Comparison of ENCODE assay signal across 1 cellular context in genomic region chr9:135506327-135507103, GRCh38.
TF ChIP-seq lines count a peak whose summit lies in the region.

No MANE protein-coding gene starts in this region.

TF ChIP-seq in HepG2, 621 proteins besides CTCF, POLR2A, EP300 and RAD21 (continued from another document and continues in another):
- TF ChIP-seq CERS6 (CRISPR knock-in tag; IDR thresholded peaks at IDR 0.05): no peak
- 0 out of 2 replicates have a peak, but pooled peaks have one; percentile 72 for TF ChIP-seq ZSCAN29 (CRISPR knock-in tag; conservative IDR thresholded peaks at IDR 0.05)
- no peak for TF ChIP-seq ZNF256 (CRISPR knock-in tag; conservative IDR thresholded peaks at IDR 0.05)
- TF ChIP-seq ZMYM4 (CRISPR knock-in tag; IDR thresholded peaks at IDR 0.05): no peak
- no peak for TF ChIP-seq CREM (IDR thresholded peaks at IDR 0.05)
- TF ChIP-seq CREM (CRISPR knock-in tag; IDR thresholded peaks at IDR 0.05): no peak
- no peak for TF ChIP-seq ZNF430 (CRISPR knock-in tag; IDR thresholded peaks at IDR 0.05)
- no peak for TF ChIP-seq SRSF1 (optimal IDR thresholded peaks at IDR 0.05; ENCODE audit: low read depth, low read length)
- no peak for TF ChIP-seq ZFP36 (IDR thresholded peaks at IDR 0.05; ENCODE audit: borderline replicate concordance, low read depth, low read length, partially characterized antibody)
- TF ChIP-seq TARDBP (CRISPR knock-in tag; IDR thresholded peaks at IDR 0.05): no peak
- TF ChIP-seq, protein P1, sequence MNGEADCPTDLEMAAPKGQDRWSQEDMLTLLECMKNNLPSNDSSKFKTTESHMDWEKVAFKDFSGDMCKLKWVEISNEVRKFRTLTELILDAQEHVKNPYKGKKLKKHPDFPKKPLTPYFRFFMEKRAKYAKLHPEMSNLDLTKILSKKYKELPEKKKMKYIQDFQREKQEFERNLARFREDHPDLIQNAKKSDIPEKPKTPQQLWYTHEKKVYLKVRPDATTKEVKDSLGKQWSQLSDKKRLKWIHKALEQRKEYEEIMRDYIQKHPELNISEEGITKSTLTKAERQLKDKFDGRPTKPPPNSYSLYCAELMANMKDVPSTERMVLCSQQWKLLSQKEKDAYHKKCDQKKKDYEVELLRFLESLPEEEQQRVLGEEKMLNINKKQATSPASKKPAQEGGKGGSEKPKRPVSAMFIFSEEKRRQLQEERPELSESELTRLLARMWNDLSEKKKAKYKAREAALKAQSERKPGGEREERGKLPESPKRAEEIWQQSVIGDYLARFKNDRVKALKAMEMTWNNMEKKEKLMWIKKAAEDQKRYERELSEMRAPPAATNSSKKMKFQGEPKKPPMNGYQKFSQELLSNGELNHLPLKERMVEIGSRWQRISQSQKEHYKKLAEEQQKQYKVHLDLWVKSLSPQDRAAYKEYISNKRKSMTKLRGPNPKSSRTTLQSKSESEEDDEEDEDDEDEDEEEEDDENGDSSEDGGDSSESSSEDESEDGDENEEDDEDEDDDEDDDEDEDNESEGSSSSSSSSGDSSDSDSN (CRISPR knock-in tag; IDR thresholded peaks at IDR 0.05): no peak
- no peak for TF ChIP-seq TCF7L2 (IDR thresholded peaks at IDR 0.05; ENCODE audit: low read depth, low read length)
- TF ChIP-seq, protein P2, sequence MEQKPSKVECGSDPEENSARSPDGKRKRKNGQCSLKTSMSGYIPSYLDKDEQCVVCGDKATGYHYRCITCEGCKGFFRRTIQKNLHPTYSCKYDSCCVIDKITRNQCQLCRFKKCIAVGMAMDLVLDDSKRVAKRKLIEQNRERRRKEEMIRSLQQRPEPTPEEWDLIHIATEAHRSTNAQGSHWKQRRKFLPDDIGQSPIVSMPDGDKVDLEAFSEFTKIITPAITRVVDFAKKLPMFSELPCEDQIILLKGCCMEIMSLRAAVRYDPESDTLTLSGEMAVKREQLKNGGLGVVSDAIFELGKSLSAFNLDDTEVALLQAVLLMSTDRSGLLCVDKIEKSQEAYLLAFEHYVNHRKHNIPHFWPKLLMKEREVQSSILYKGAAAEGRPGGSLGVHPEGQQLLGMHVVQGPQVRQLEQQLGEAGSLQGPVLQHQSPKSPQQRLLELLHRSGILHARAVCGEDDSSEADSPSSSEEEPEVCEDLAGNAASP (CRISPR knock-in tag; IDR thresholded peaks at IDR 0.05; ENCODE audit: borderline replicate concordance): 0 out of 2 replicates have a peak, but pooled peaks have one; percentile 24
- TF ChIP-seq ZFX (CRISPR knock-in tag; IDR thresholded peaks at IDR 0.05; ENCODE audit: low read depth): peak; percentile 43
- no peak for TF ChIP-seq NFE2L2 (IDR thresholded peaks at IDR 0.05; ENCODE audit: low read length)
- no peak for TF ChIP-seq RFX3 (CRISPR knock-in tag; IDR thresholded peaks at IDR 0.05)
- TF ChIP-seq CHCHD3 (CRISPR knock-in tag; IDR thresholded peaks at IDR 0.05): no peak
- no peak for TF ChIP-seq NR2F2 (IDR thresholded peaks at IDR 0.05; ENCODE audit: borderline replicate concordance, low read depth)
- TF ChIP-seq AHR (CRISPR knock-in tag; IDR thresholded peaks at IDR 0.05): no peak
- TF ChIP-seq RFX5 (IDR thresholded peaks at IDR 0.05; ENCODE audit: low read depth, low read length): no peak
- TF ChIP-seq ZNF331 (CRISPR knock-in tag; IDR thresholded peaks at IDR 0.05): no peak
- no peak for TF ChIP-seq ZNF501 (CRISPR knock-in tag; IDR thresholded peaks at IDR 0.05)
- TF ChIP-seq MBNL3 (CRISPR knock-in tag; conservative IDR thresholded peaks at IDR 0.05): no peak
- no peak for TF ChIP-seq RXRB (CRISPR knock-in tag; IDR thresholded peaks at IDR 0.05; ENCODE audit: borderline replicate concordance)
- TF ChIP-seq ZNF747 (CRISPR knock-in tag; IDR thresholded peaks at IDR 0.05; ENCODE audit: borderline replicate concordance): no peak
- peak; percentile 85 for TF ChIP-seq ZNF281 (CRISPR knock-in tag; IDR thresholded peaks at IDR 0.05; ENCODE audit: borderline replicate concordance)
- TF ChIP-seq, protein P3, sequence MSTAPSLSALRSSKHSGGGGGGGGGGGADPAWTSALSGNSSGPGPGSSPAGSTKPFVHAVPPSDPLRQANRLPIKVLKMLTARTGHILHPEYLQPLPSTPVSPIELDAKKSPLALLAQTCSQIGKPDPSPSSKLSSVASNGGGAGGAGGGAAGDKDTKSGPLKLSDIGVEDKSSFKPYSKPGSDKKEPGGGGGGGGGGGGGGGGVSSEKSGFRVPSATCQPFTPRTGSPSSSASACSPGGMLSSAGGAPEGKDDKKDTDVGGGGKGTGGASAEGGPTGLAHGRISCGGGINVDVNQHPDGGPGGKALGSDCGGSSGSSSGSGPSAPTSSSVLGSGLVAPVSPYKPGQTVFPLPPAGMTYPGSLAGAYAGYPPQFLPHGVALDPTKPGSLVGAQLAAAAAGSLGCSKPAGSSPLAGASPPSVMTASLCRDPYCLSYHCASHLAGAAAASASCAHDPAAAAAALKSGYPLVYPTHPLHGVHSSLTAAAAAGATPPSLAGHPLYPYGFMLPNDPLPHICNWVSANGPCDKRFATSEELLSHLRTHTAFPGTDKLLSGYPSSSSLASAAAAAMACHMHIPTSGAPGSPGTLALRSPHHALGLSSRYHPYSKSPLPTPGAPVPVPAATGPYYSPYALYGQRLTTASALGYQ (CRISPR knock-in tag; IDR thresholded peaks at IDR 0.05): no peak
- TF ChIP-seq, protein P4, sequence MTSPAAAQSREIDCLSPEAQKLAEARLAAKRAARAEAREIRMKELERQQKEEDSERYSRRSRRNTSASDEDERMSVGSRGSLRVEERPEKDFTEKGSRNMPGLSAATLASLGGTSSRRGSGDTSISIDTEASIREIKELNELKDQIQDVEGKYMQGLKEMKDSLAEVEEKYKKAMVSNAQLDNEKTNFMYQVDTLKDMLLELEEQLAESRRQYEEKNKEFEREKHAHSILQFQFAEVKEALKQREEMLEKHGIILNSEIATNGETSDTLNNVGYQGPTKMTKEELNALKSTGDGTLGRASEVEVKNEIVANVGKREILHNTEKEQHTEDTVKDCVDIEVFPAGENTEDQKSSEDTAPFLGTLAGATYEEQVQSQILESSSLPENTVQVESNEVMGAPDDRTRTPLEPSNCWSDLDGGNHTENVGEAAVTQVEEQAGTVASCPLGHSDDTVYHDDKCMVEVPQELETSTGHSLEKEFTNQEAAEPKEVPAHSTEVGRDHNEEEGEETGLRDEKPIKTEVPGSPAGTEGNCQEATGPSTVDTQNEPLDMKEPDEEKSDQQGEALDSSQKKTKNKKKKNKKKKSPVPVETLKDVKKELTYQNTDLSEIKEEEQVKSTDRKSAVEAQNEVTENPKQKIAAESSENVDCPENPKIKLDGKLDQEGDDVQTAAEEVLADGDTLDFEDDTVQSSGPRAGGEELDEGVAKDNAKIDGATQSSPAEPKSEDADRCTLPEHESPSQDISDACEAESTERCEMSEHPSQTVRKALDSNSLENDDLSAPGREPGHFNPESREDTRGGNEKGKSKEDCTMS (CRISPR knock-in tag; conservative IDR thresholded peaks at IDR 0.05): no peak
- TF ChIP-seq ZNF850 (CRISPR knock-in tag; conservative IDR thresholded peaks at IDR 0.05): no peak
- no peak for TF ChIP-seq ZSCAN5A (CRISPR knock-in tag; IDR thresholded peaks at IDR 0.05; ENCODE audit: borderline replicate concordance)
- no peak for TF ChIP-seq ZNF800 (CRISPR knock-in tag; IDR thresholded peaks at IDR 0.05)
- no peak for TF ChIP-seq THAP11 (CRISPR knock-in tag; IDR thresholded peaks at IDR 0.05)
- TF ChIP-seq GABPB1 (CRISPR knock-in tag; IDR thresholded peaks at IDR 0.05): peak; percentile 63; the same call in 1 of the 2 replicates
- TF ChIP-seq, protein P5, sequence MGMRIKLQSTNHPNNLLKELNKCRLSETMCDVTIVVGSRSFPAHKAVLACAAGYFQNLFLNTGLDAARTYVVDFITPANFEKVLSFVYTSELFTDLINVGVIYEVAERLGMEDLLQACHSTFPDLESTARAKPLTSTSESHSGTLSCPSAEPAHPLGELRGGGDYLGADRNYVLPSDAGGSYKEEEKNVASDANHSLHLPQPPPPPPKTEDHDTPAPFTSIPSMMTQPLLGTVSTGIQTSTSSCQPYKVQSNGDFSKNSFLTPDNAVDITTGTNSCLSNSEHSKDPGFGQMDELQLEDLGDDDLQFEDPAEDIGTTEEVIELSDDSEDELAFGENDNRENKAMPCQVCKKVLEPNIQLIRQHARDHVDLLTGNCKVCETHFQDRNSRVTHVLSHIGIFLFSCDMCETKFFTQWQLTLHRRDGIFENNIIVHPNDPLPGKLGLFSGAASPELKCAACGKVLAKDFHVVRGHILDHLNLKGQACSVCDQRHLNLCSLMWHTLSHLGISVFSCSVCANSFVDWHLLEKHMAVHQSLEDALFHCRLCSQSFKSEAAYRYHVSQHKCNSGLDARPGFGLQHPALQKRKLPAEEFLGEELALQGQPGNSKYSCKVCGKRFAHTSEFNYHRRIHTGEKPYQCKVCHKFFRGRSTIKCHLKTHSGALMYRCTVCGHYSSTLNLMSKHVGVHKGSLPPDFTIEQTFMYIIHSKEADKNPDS (CRISPR knock-in tag; IDR thresholded peaks at IDR 0.05): no peak
- no peak for TF ChIP-seq ARNT2 (CRISPR knock-in tag; IDR thresholded peaks at IDR 0.05; ENCODE audit: low read depth)
- no peak for TF ChIP-seq RFXANK (CRISPR knock-in tag; IDR thresholded peaks at IDR 0.05)
- no peak for TF ChIP-seq NFYC (CRISPR knock-in tag; IDR thresholded peaks at IDR 0.05)
- TF ChIP-seq, protein P6, sequence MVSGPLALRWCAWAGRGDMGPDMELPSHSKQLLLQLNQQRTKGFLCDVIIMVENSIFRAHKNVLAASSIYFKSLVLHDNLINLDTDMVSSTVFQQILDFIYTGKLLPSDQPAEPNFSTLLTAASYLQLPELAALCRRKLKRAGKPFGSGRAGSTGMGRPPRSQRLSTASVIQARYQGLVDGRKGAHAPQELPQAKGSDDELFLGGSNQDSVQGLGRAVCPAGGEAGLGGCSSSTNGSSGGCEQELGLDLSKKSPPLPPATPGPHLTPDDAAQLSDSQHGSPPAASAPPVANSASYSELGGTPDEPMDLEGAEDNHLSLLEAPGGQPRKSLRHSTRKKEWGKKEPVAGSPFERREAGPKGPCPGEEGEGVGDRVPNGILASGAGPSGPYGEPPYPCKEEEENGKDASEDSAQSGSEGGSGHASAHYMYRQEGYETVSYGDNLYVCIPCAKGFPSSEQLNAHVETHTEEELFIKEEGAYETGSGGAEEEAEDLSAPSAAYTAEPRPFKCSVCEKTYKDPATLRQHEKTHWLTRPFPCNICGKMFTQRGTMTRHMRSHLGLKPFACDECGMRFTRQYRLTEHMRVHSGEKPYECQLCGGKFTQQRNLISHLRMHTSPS (CRISPR knock-in tag; IDR thresholded peaks at IDR 0.05; ENCODE audit: low read depth): no peak
- no peak for TF ChIP-seq ZNF891 (CRISPR knock-in tag; IDR thresholded peaks at IDR 0.05)
- 0 out of 2 replicates have a peak, but pooled peaks have one; percentile 17 for TF ChIP-seq BCL3 (CRISPR knock-in tag; IDR thresholded peaks at IDR 0.05)
- TF ChIP-seq ZNF788 (CRISPR knock-in tag; IDR thresholded peaks at IDR 0.05; ENCODE audit: borderline replicate concordance): no peak
- no peak for TF ChIP-seq ZNF746 (CRISPR knock-in tag; IDR thresholded peaks at IDR 0.05)
- TF ChIP-seq RARA (CRISPR knock-in tag; IDR thresholded peaks at IDR 0.05): peak; percentile 28; the same call in 1 of the 2 replicates
